ENCODE assay signal across 14 cellular contexts in the genomic region with DNA sequence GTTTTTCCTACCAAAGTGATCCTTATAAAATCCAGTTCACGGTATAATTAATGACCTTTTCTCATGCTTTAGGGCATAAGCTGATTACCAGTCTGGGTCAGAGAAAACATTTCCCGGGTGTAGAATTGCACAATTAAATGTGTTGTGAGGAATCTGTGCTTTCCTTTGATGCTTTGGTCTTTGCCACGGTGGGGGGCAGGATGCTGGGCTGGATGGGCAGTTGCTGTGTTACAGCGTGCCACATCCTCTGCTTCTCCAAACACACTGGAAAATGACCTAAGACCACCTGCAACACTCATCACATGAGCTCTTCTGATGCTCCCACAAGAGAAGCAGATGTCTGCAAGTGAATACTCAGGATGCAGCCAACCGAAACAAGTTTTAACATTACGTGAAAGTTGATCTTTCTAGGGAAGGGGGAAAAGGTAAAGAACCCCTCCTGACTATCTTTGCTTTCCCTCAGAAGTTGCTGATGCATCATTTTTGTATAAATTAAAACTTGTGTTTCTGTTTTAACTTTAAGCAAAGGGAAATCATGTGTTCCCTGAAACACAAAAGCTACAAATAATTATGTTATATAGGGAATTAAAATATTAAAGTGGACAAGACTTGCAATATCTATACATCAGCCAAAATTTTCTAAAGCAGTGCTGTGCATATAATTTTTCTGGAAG.
DNase-seq lines count a peak whose midpoint lies in the region.
"Had no signal": no experiment of that assay in that cellular context is flagged by ENCODE, and none has a peak within 500 bp of the region (broad histone marks: within the 10 kb centered on the region; RNA-seq: fewer than 3 reads in every experiment).

No MANE protein-coding gene starts in this region.

- DNase-seq in NCI-H2171 treated with DMSO at 0.1 percent for 48 hours (lab: John Stamatoyannopoulos, UW), result peak; percentile 45
- no peak for DNase-seq in NCI-H2171 (lab: John Stamatoyannopoulos, UW)
- DNase-seq in NCI-H524 treated with DMSO at 0.1 percent for 48 hours (lab: John Stamatoyannopoulos, UW), result peak; percentile 75
- DNase-seq in foreskin melanocyte, result peak; percentile 35
- DNase-seq in stimulated activated CD4-positive, alpha-beta T cell treated with anti-CD3 and anti-CD28 coated beads, Interleukin-2, amount 100 ng/mL, for 24 hours, result no peak
- no peak for DNase-seq in mucosa of gallbladder (ENCODE audit: low spot score)
- DNase-seq in activated effector memory CD4-positive, alpha-beta T cell treated with anti-CD3 and anti-CD28 coated beads, Interleukin-2, amount 50 U/mL, for 16 hours, result no peak
- DNase-seq in SKM-1 treated with dmso at 0.1 percent for 144 hours (lab: John Stamatoyannopoulos, UW; ENCODE audit: unreplicated experiment), result no peak
- DNase-seq: activated CD4-positive, alpha-beta memory T cell treated with anti-CD3 and anti-CD28 coated beads for 36 hours; amygdala; Caco-2; lower lobe of right lung; MG63; NCI-H774 had no signal

Comparison
In these comparisons a context has a peak if more than half of its experiments do, and no peak if none do; other contexts are left out.
1. DNase-seq: peak in NCI-H2171 treated with DMSO at 0.1 percent for 48 hours (single experiment), NCI-H524 treated with DMSO at 0.1 percent for 48 hours (single experiment) and foreskin melanocyte (single experiment); none in NCI-H2171 (single experiment), stimulated activated CD4-positive, alpha-beta T cell treated with anti-CD3 and anti-CD28 coated beads, Interleukin-2, amount 100 ng/mL, for 24 hours (0 of 2), mucosa of gallbladder (single experiment), activated effector memory CD4-positive, alpha-beta T cell treated with anti-CD3 and anti-CD28 coated beads, Interleukin-2, amount 50 U/mL, for 16 hours (single experiment) and SKM-1 treated with dmso at 0.1 percent for 144 hours (single experiment).